In the genomic region with DNA sequence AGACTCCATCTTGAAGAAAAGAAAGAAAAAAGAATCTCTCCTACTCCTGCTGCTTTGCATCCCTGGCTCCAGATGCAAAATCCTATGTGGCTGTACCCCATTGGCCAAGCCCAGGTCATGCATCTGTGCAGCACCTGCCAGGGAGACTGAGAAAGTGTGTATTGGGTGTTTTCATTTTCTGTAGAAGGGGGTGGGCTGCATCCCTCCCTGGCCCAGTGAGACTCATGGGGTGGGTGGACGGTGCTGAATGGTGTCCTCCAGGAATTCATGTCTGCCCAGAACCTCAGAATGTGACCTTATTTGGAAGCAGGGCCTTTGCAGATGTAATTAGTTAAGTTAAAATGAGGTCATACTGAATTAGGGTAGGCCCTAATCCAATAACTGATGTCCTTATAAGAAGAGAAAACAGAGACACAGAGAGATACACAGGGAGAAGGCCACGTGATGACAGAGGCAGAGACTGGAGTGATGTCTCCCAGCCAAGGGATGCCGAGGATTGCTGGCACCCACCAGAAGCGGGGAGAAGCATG, we compare ENCODE assay signal across 29 cellular contexts.
"Had no signal": no experiment of that assay in that cellular context is flagged by ENCODE, and none has a peak within 500 bp of the region (broad histone marks: within the 10 kb centered on the region; RNA-seq: fewer than 3 reads in every experiment).

No MANE protein-coding gene starts in this region.

- H3K27ac Mint-ChIP-seq: activated B cell treated with CpG ODN at 0.5 μM for 24 hours; activated CD8-positive, alpha-beta T cell treated with anti-CD3 and anti-CD28 coated beads for 36 hours; activated naive CD8-positive, alpha-beta T cell; dendritic cell treated with granulocyte-macrophage colony-stimulating factor and Interleukin-4, amounts not matched to agents 40 ng/mL and 50 ng/mL, for 4 days; endodermal cell; natural killer cell; neural progenitor cell; progenitor cell of endocrine pancreas; stimulated activated memory B cell treated with anti-CD40 and anti-IgM and Interleukin-4, amounts not matched to agents 10 μg/mL and 1 μg/mL and 100 μg/mL, for 72 hours; stimulated activated naive CD8-positive, alpha-beta T cell treated with anti-CD3 and anti-CD28 coated beads, Interleukin-15, amount 100 ng/mL, for 72 hours had no signal

- H3K27me3 ChIP-seq: foreskin keratinocyte, neural progenitor cell, sigmoid colon, thyroid gland had no signal

- H3K4me1 Mint-ChIP-seq: activated B cell treated with CpG ODN at 0.5 μM for 24 hours; central memory CD8-positive, alpha-beta T cell; natural killer cell; stimulated activated memory B cell treated with anti-CD40 and anti-IgM and Interleukin-4, amounts not matched to agents 10 μg/mL and 1 μg/mL and 100 μg/mL, for 72 hours; stimulated activated naive CD8-positive, alpha-beta T cell treated with anti-CD3 and anti-CD28 coated beads, Interleukin-15, amount 100 ng/mL, for 72 hours had no signal

- H3K9ac ChIP-seq: neural progenitor cell had no signal

- H3K4me3 Mint-ChIP-seq: activated B cell treated with CpG ODN at 0.5 μM for 24 hours; activated CD8-positive, alpha-beta T cell treated with anti-CD3 and anti-CD28 coated beads for 36 hours; activated naive CD8-positive, alpha-beta T cell; activated T-cell treated with anti-CD3 and anti-CD28 coated beads, Interleukin-2, amount 50 U/mL, for 4 hours; central memory CD8-positive, alpha-beta T cell; dendritic cell treated with granulocyte-macrophage colony-stimulating factor and Interleukin-4, amounts not matched to agents 40 ng/mL and 50 ng/mL, for 4 days; endodermal cell; natural killer cell; neural progenitor cell; stimulated activated memory B cell treated with anti-CD40 and anti-IgM and Interleukin-4, amounts not matched to agents 10 μg/mL and 1 μg/mL and 100 μg/mL, for 72 hours; stimulated activated naive CD8-positive, alpha-beta T cell treated with anti-CD3 and anti-CD28 coated beads, Interleukin-15, amount 100 ng/mL, for 72 hours had no signal

- H3K4me3 ChIP-seq: lung, neural progenitor cell, sigmoid colon, thyroid gland had no signal

- H3K36me3 ChIP-seq: neural progenitor cell, sigmoid colon, thyroid gland had no signal

- FAIRE-seq: bronchial epithelial cell, small intestine had no signal

- H3K9me3 Mint-ChIP-seq: activated B cell treated with CpG ODN at 0.5 μM for 24 hours; activated CD8-positive, alpha-beta T cell treated with anti-CD3 and anti-CD28 coated beads for 36 hours; activated T-cell treated with anti-CD3 and anti-CD28 coated beads, Interleukin-2, amount 50 U/mL, for 4 hours; central memory CD8-positive, alpha-beta T cell; dendritic cell treated with granulocyte-macrophage colony-stimulating factor and Interleukin-4, amounts not matched to agents 40 ng/mL and 50 ng/mL, for 4 days; endodermal cell; natural killer cell; stimulated activated memory B cell treated with anti-CD40 and anti-IgM and Interleukin-4, amounts not matched to agents 10 μg/mL and 1 μg/mL and 100 μg/mL, for 72 hours; stimulated activated naive CD8-positive, alpha-beta T cell treated with anti-CD3 and anti-CD28 coated beads, Interleukin-15, amount 100 ng/mL, for 72 hours had no signal

- ATAC-seq: activated CD8-positive, alpha-beta T cell treated with anti-CD3 and anti-CD28 coated beads for 36 hours; activated T-cell treated with anti-CD3 and anti-CD28 coated beads, Interleukin-2, amount 50 U/mL, for 4 hours; esophagus mucosa; foreskin keratinocyte; left lobe of liver; natural killer cell; stimulated activated memory B cell treated with anti-CD40 and anti-IgM and Interleukin-4, amounts not matched to agents 10 μg/mL and 1 μg/mL and 100 μg/mL, for 72 hours; stimulated activated naive CD8-positive, alpha-beta T cell treated with anti-CD3 and anti-CD28 coated beads, Interleukin-15, amount 100 ng/mL, for 72 hours had no signal

- H3K27me3 Mint-ChIP-seq: activated B cell treated with CpG ODN at 0.5 μM for 24 hours; activated CD8-positive, alpha-beta T cell treated with anti-CD3 and anti-CD28 coated beads for 36 hours; activated naive CD8-positive, alpha-beta T cell; central memory CD8-positive, alpha-beta T cell; dendritic cell treated with granulocyte-macrophage colony-stimulating factor and Interleukin-4, amounts not matched to agents 40 ng/mL and 50 ng/mL, for 4 days; progenitor cell of endocrine pancreas; stimulated activated memory B cell treated with anti-CD40 and anti-IgM and Interleukin-4, amounts not matched to agents 10 μg/mL and 1 μg/mL and 100 μg/mL, for 72 hours; stimulated activated naive CD8-positive, alpha-beta T cell treated with anti-CD3 and anti-CD28 coated beads, Interleukin-15, amount 100 ng/mL, for 72 hours had no signal

- H3K9me3 ChIP-seq: sigmoid colon, thyroid gland had no signal

- H3K4me2 ChIP-seq: neural progenitor cell had no signal

- DNase-seq: activated B cell treated with CpG ODN at 0.5 μM for 24 hours; activated CD4-positive, alpha-beta T cell treated with anti-CD3 and anti-CD28 coated beads, Interleukin-2, amount 50 U/mL, for 1 hour; activated CD8-positive, alpha-beta T cell treated with anti-CD3 and anti-CD28 coated beads for 36 hours; activated naive CD4-positive, alpha-beta T cell treated with Interleukin-2 at 50 U/mL for 16 hours; activated T-cell treated with anti-CD3 and anti-CD28 coated beads, Interleukin-2, amount 50 U/mL, for 4 hours; anterior cingulate cortex; endodermal cell; foreskin keratinocyte; kidney glomerular epithelial cell; mesendoderm; natural killer cell; retina; sigmoid colon; small intestine; stimulated activated CD4-positive, alpha-beta T cell treated with anti-CD3 and anti-CD28 coated beads, Interleukin-4, amount 100 ng/mL, for 4 hours; stimulated activated CD8-positive, alpha-beta memory T cell treated with anti-CD3 and anti-CD28 coated beads, Interleukin-4, amount 100 ng/mL, for 48 hours; stimulated activated naive CD8-positive, alpha-beta T cell treated with anti-CD3 and anti-CD28 coated beads, Interleukin-15, amount 100 ng/mL, for 72 hours; T-helper 2 cell; thyroid gland had no signal

- H3K4me1 ChIP-seq: foreskin keratinocyte, neural progenitor cell, sigmoid colon, thyroid gland had no signal

- H3K27ac ChIP-seq: foreskin keratinocyte, neural progenitor cell, sigmoid colon, thyroid gland had no signal

- H2AFZ ChIP-seq: neural progenitor cell had no signal

- H3K36me3 Mint-ChIP-seq: activated naive CD8-positive, alpha-beta T cell; natural killer cell; neural progenitor cell; stimulated activated memory B cell treated with anti-CD40 and anti-IgM and Interleukin-4, amounts not matched to agents 10 μg/mL and 1 μg/mL and 100 μg/mL, for 72 hours had no signal
